ENCODE assay signal across 18 cellular contexts in the genomic region with DNA sequence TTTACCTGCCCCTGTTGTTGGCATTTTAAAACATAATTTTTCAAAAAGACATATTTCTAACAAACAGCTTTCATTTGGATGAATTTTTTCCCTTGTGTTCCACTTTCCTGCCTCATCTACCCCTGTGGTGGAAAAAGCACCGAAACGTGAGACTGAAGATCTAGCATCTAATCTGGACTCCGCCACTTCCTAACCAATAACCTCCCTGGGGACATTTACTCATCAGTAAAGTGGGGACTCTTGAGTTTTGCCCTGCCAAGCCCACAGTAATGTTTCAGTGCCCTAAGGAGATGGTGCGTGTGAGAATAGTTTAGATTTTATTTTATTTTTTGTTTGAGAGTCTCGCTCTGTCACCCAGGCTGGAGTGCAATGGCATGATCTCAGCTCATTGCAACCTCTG. TPM values are rescaled to one million over a fixed set of nuclear protein-coding genes. Genes with fewer than 3 reads are reported as not detected.
"Had no signal": no experiment of that assay in that cellular context is flagged by ENCODE, and none has a peak within 500 bp of the region (broad histone marks: within the 10 kb centered on the region; RNA-seq: fewer than 3 reads in every experiment).

No MANE protein-coding gene starts in this region.

- H3K36me3 ChIP-seq: adrenal gland, neutrophil, sigmoid colon, spleen, WERI-Rb-1 had no signal

- DNase-seq: activated CD4-positive, alpha-beta memory T cell treated with anti-CD3 and anti-CD28 coated beads for 36 hours; activated CD4-positive, alpha-beta T cell treated with anti-CD3 and anti-CD28 coated beads for 36 hours; activated CD8-positive, alpha-beta memory T cell treated with anti-CD3 and anti-CD28 coated beads, Interleukin-2, amount 10 ng/mL, durations not matched to agents 7 days and 5 days; activated effector memory CD4-positive, alpha-beta T cell treated with anti-CD3 and anti-CD28 coated beads, Interleukin-2, amount 50 U/mL, for 16 hours; activated T-cell treated with anti-CD3 and anti-CD28 coated beads, Interleukin-2, amount 50 U/mL, for 1 hour; adrenal gland; foreskin melanocyte; kidney glomerular epithelial cell; mesenchymal stem cell; naive thymus-derived CD8-positive, alpha-beta T cell; sigmoid colon; spleen; WERI-Rb-1 had no signal

- H3K79me2 ChIP-seq: parathyroid adenoma had no signal

- H3K4me1 ChIP-seq: adrenal gland, parathyroid adenoma, sigmoid colon, spleen had no signal

- H3K9me3 ChIP-seq: adrenal gland, neutrophil, sigmoid colon, spleen had no signal

- ATAC-seq: activated CD4-positive, alpha-beta T cell treated with anti-CD3 and anti-CD28 coated beads for 36 hours; activated CD8-positive, alpha-beta memory T cell treated with anti-CD3 and anti-CD28 coated beads, Interleukin-2, amount 10 ng/mL, durations not matched to agents 7 days and 5 days; naive thymus-derived CD8-positive, alpha-beta T cell had no signal

- H3K27me3 ChIP-seq: adrenal gland, neutrophil, sigmoid colon had no signal

- H3K9me3 Mint-ChIP-seq: activated CD4-positive, alpha-beta memory T cell treated with anti-CD3 and anti-CD28 coated beads for 36 hours; activated naive CD4-positive, alpha-beta T cell treated with anti-CD3 and anti-CD28 coated beads, Interleukin-2, amount 50 U/mL, for 24 hours had no signal

- H3K4me3 ChIP-seq: adrenal gland, sigmoid colon, spleen had no signal

- H3K27me3 Mint-ChIP-seq: activated CD4-positive, alpha-beta memory T cell treated with anti-CD3 and anti-CD28 coated beads for 36 hours; activated CD4-positive, alpha-beta T cell treated with anti-CD3 and anti-CD28 coated beads for 36 hours; activated CD8-positive, alpha-beta memory T cell treated with anti-CD3 and anti-CD28 coated beads, Interleukin-2, amount 10 ng/mL, durations not matched to agents 7 days and 5 days; activated naive CD4-positive, alpha-beta T cell treated with anti-CD3 and anti-CD28 coated beads, Interleukin-2, amount 50 U/mL, for 24 hours had no signal

- H3K4me3 Mint-ChIP-seq: activated CD4-positive, alpha-beta memory T cell treated with anti-CD3 and anti-CD28 coated beads for 36 hours; activated CD4-positive, alpha-beta T cell treated with anti-CD3 and anti-CD28 coated beads for 36 hours; activated CD8-positive, alpha-beta memory T cell treated with anti-CD3 and anti-CD28 coated beads, Interleukin-2, amount 10 ng/mL, durations not matched to agents 7 days and 5 days; activated naive CD4-positive, alpha-beta T cell treated with anti-CD3 and anti-CD28 coated beads, Interleukin-2, amount 50 U/mL, for 24 hours; naive thymus-derived CD8-positive, alpha-beta T cell had no signal

- H3K36me3 Mint-ChIP-seq: activated CD4-positive, alpha-beta memory T cell treated with anti-CD3 and anti-CD28 coated beads for 36 hours; activated CD8-positive, alpha-beta memory T cell treated with anti-CD3 and anti-CD28 coated beads, Interleukin-2, amount 10 ng/mL, durations not matched to agents 7 days and 5 days; activated naive CD4-positive, alpha-beta T cell treated with anti-CD3 and anti-CD28 coated beads, Interleukin-2, amount 50 U/mL, for 24 hours; naive thymus-derived CD8-positive, alpha-beta T cell had no signal

- H3K4me1 Mint-ChIP-seq: activated CD4-positive, alpha-beta T cell treated with anti-CD3 and anti-CD28 coated beads for 36 hours; activated CD8-positive, alpha-beta memory T cell treated with anti-CD3 and anti-CD28 coated beads, Interleukin-2, amount 10 ng/mL, durations not matched to agents 7 days and 5 days; activated naive CD4-positive, alpha-beta T cell treated with anti-CD3 and anti-CD28 coated beads, Interleukin-2, amount 50 U/mL, for 24 hours; naive thymus-derived CD8-positive, alpha-beta T cell had no signal

- H3K27ac Mint-ChIP-seq: activated CD4-positive, alpha-beta memory T cell treated with anti-CD3 and anti-CD28 coated beads for 36 hours; activated CD4-positive, alpha-beta T cell treated with anti-CD3 and anti-CD28 coated beads for 36 hours; activated CD8-positive, alpha-beta memory T cell treated with anti-CD3 and anti-CD28 coated beads, Interleukin-2, amount 10 ng/mL, durations not matched to agents 7 days and 5 days; activated naive CD4-positive, alpha-beta T cell treated with anti-CD3 and anti-CD28 coated beads, Interleukin-2, amount 50 U/mL, for 24 hours; naive thymus-derived CD8-positive, alpha-beta T cell had no signal

- H3K27ac ChIP-seq: adrenal gland, epithelial cell of prostate, neutrophil, parathyroid adenoma, sigmoid colon, spleen, WERI-Rb-1 had no signal

- H2AFZ ChIP-seq: parathyroid adenoma had no signal

RNA-seq across cellular contexts. Expression of gene ADGRG2, which starts 56.7 kb away (rescaled TPM):
- total RNA-seq: activated CD4-positive, alpha-beta memory T cell treated with anti-CD3 and anti-CD28 coated beads for 36 hours; activated CD4-positive, alpha-beta T cell treated with anti-CD3 and anti-CD28 coated beads for 36 hours; activated CD8-positive, alpha-beta memory T cell treated with anti-CD3 and anti-CD28 coated beads, Interleukin-2, amount 10 ng/mL, durations not matched to agents 7 days and 5 days; dermis microvascular lymphatic vessel endothelial cell; naive thymus-derived CD8-positive, alpha-beta T cell had no signal
- polyA plus RNA-seq: naive thymus-derived CD8-positive, alpha-beta T cell had no signal
